8 cellular contexts compared by ENCODE assay signal in genomic region chr5:64784451-64785025, GRCh38. TPM values are rescaled to one million over a fixed set of nuclear protein-coding genes. Genes with fewer than 3 reads are reported as not detected.
DNase-seq lines count a peak whose midpoint lies in the region; ATAC-seq, FAIRE-seq and TF ChIP-seq lines count a peak whose summit lies in the region.

No MANE protein-coding gene starts in this region.

- peak; percentile 82 for ATAC-seq in GM18867 (IDR thresholded peaks at IDR 0.05; ENCODE audit: unreplicated experiment)
- peak; percentile 73 for ATAC-seq in HG03135 (IDR thresholded peaks at IDR 0.05; ENCODE audit: unreplicated experiment)
- ATAC-seq in central memory CD8-positive, alpha-beta T cell (replicated peaks; ENCODE audit: extremely low read depth, poor library complexity, severe bottlenecking): peak; percentile 84
- ATAC-seq in HepG2: peak; percentile 77

- H3K27ac Mint-ChIP-seq in central memory CD8-positive, alpha-beta T cell (ENCODE audit: low read depth): no peak overlapping the region

- in situ Hi-C loops in HepG2 (cut with HindIII; ENCODE audit: extremely low pct_ligation_motif_present, low pct_unique_long_range_greater_than_20kb): loop anchor here (5.0 kb wide), 1 partner anchor 152 kb away; no protein-coding TSS in a partner anchor

- H3K27ac ChIP-seq in HepG2 (ENCODE audit: extremely low read length, insufficient read depth, low read length): no peak overlapping the region

- H3K36me3 ChIP-seq in HepG2 (replicated peaks in 1 of 2; ENCODE audit: control insufficient read depth in 1 of 2, insufficient read depth in 2 of 2, low read length in 2 of 2): peaks cover 4 to 9% of the 10 kb centered on the region in 2 experiments; a peak in 3 of 5 replicates

- H3K9me3 ChIP-seq in HepG2 (ENCODE audit: low read length): no peaks in the 10 kb centered on the region

- no peaks in the 10 kb centered on the region for H4K20me1 ChIP-seq in HepG2 (ENCODE audit: insufficient read depth, low read length)

- H3K4me2 ChIP-seq in HepG2 (ENCODE audit: low read depth, low read length): no peak overlapping the region

- CTCF ChIA-PET in AG04449 (lab: Yijun Ruan, JAX): interaction anchor here (0.7 to 9.3 kb wide), 23 partner anchors 9 to 702 kb away, joined by 3 to 280 read pairs (median 5); partner anchors contain the start of genes ADAMTS6, CWC27 and SREK1IP1
- CTCF ChIA-PET in HepG2 (lab: Yijun Ruan, JAX; ENCODE audit: low intra/inter-chr PET ratio, low total read pairs): interaction anchor here (1.3 to 2.9 kb wide), 3 partner anchors 146 to 555 kb away, joined by 4 to 52 read pairs (median 12); no protein-coding TSS in a partner anchor

- no peak overlapping the region for H3K4me3 Mint-ChIP-seq in central memory CD8-positive, alpha-beta T cell

- TF ChIP-seq EP300 in HepG2 (IDR thresholded peaks at IDR 0.05; ENCODE audit: low read depth in 2 of 2, low read length in 2 of 2) (no peak), HepG2 (CRISPR knock-in tag; IDR thresholded peaks at IDR 0.05; ENCODE audit: borderline replicate concordance) (no peak)

- no peaks in the 10 kb centered on the region for H3K4me1 ChIP-seq in HepG2 (ENCODE audit: insufficient read depth, low read length)

- FAIRE-seq in HepG2 (lab: Jason Lieb, UNC): peak; percentile 42

- peak; percentile 49 for DNase-seq in AG04449 (ENCODE audit: low read depth, low spot score)
- peak; percentile 26 for DNase-seq in NCI-H226
- DNase-seq in activated CD4-positive, CD25-positive, alpha-beta regulatory T cell treated with anti-CD3 and anti-CD28 coated beads, Interleukin-2, amount 50 U/mL, for 16 hours (ENCODE audit: low read depth, low spot score): peak; percentile 57
- peak; percentile 53 to 60 for DNase-seq in central memory CD8-positive, alpha-beta T cell (ENCODE audit: low spot score in 2 of 2)
- DNase-seq in HepG2 (ENCODE audit: low spot score): peak; percentile 71
- DNase-seq in stimulated activated CD4-positive, alpha-beta T cell treated with anti-CD3 and anti-CD28 coated beads, TNF-alpha, amount 100 ng/mL, for 1 hour (ENCODE audit: low read depth in 3 of 3, low spot score in 1 of 3): peak; percentile 41 to 48 (median 47)

- no peaks in the 10 kb centered on the region for H3K27me3 ChIP-seq in HepG2 (ENCODE audit: control insufficient read depth in 1 of 2, insufficient read depth in 2 of 2, low read length in 2 of 2)

- H3K4me1 Mint-ChIP-seq in central memory CD8-positive, alpha-beta T cell: peaks cover 7% of the 10 kb centered on the region

- no peak overlapping the region for H3K4me3 ChIP-seq in AG04449 (ENCODE audit: low read depth, low read length)
- no peak overlapping the region for H3K4me3 ChIP-seq in HepG2 (replicated peaks in 1 of 3; ENCODE audit: insufficient read depth in 1 of 3, low read depth in 2 of 3, low read length in 3 of 3)

- H3K9ac ChIP-seq in HepG2 (ENCODE audit: insufficient read depth, low read depth, low read length): no peak overlapping the region

- no peaks in the 10 kb centered on the region for H3K27me3 Mint-ChIP-seq in central memory CD8-positive, alpha-beta T cell

- no peak for TF ChIP-seq POLR2A in HepG2 (IDR thresholded peaks at IDR 0.05; ENCODE audit: insufficient read depth in 1 of 2, low read depth in 2 of 2, low read length in 2 of 2)

- peak; percentile 65 for TF ChIP-seq CTCF in AG04449 (IDR thresholded peaks at IDR 0.05; ENCODE audit: insufficient read depth, low read length, missing control alignments)
- TF ChIP-seq CTCF in HepG2 (CRISPR knock-in tag; IDR thresholded peaks at IDR 0.05): peak; percentile 82

- no peaks in the 10 kb centered on the region for H3K79me2 ChIP-seq in HepG2 (ENCODE audit: insufficient read depth, low read length)

- 17% methylated on average over 3 of the region's 3 CpGs for WGBS in HepG2 (ENCODE audit: low lambda C conversion rate)

- no peaks in the 10 kb centered on the region for H3K9me3 Mint-ChIP-seq in central memory CD8-positive, alpha-beta T cell

- POLR2A ChIA-PET in AG04449 (lab: Yijun Ruan, JAX): no interaction called here
- POLR2A ChIA-PET in HepG2 (lab: Yijun Ruan, JAX): no interaction called here

- peaks cover 3% of the 10 kb centered on the region for H3K36me3 Mint-ChIP-seq in central memory CD8-positive, alpha-beta T cell (ENCODE audit: insufficient read depth)

- intact Hi-C loops in HepG2 (cut with micrococcal nuclease; ENCODE audit: unreplicated experiment): loop anchor here (1.0 kb wide), 2 partner anchors 149 to 400 kb away; no protein-coding TSS in a partner anchor

- no peak overlapping the region for H2AFZ ChIP-seq in HepG2 (ENCODE audit: low read length)

- no TSS peak for BruUV-seq in HepG2 (replicated peaks; lab: Mats Ljungman, UMichigan)

- peak; percentile 17; the same call in 1 of the 2 replicates for TF ChIP-seq RAD21 in HepG2 (CRISPR knock-in tag; IDR thresholded peaks at IDR 0.05)

TF ChIP-seq in HepG2, 621 proteins besides CTCF, POLR2A, EP300 and RAD21:
- peak; percentile 71 for TF ChIP-seq SMC3 (IDR thresholded peaks at IDR 0.05; ENCODE audit: low read length)
- TF ChIP-seq KLF16 (CRISPR knock-in tag; IDR thresholded peaks at IDR 0.05): 0 out of 4 replicates have a peak, but pooled peaks of 1 of the 2 experiments have one; percentile 31
- peak; percentile 83 for TF ChIP-seq STAG1 (CRISPR knock-in tag; IDR thresholded peaks at IDR 0.05)
- TF ChIP-seq IRF2 (CRISPR knock-in tag; IDR thresholded peaks at IDR 0.05): 0 out of 2 replicates have a peak, but pooled peaks have one; percentile 27
- TF ChIP-seq ATF5 (CRISPR knock-in tag; IDR thresholded peaks at IDR 0.05; ENCODE audit: low read depth): no peak
- TF ChIP-seq KDM6A (CRISPR knock-in tag; IDR thresholded peaks at IDR 0.05; ENCODE audit: low read depth): no peak
- TF ChIP-seq CEBPB (IDR thresholded peaks at IDR 0.05; ENCODE audit: borderline replicate concordance, low read depth, low read length): 0 out of 2 replicates have a peak, but pooled peaks have one; percentile 0
- no peak for TF ChIP-seq MED13 (CRISPR knock-in tag; IDR thresholded peaks at IDR 0.05)

RNA-seq across cellular contexts. Expression of gene CWC27, which starts 15.8 kb away (rescaled TPM):
- 25.7 and 38.1 TPM in 2 replicates for total RNA-seq in HepG2 (2016; rRNA removed; fragmentation: Illumina TruSeq; extraction: Trizol)
- 9.0 and 10.5 TPM in 2 replicates for total RNA-seq in HepG2 (2016; cell fraction: cytosol; rRNA removed; fragmentation: Illumina TruSeq; extraction: Trizol; ENCODE audit: low read depth)
- 24.5 and 37.3 TPM in 2 replicates for total RNA-seq in HepG2 (2016; cell fraction: insoluble cytoplasmic fraction; rRNA removed; fragmentation: Illumina TruSeq; extraction: Trizol)
- 16.0 TPM in 2 replicates for total RNA-seq in HepG2 (2016; cell fraction: membrane; rRNA removed; fragmentation: Illumina TruSeq; extraction: Trizol)
- 27.6 and 28.3 TPM in 2 replicates for total RNA-seq in HepG2 (2016; cell fraction: nucleus; rRNA removed; fragmentation: Illumina TruSeq; extraction: Trizol)
- 10.7 and 21.1 TPM in 2 replicates for polyA plus RNA-seq in HepG2 (2011; rRNA removed)
- 7.0 and 11.2 TPM in 2 replicates for polyA plus RNA-seq in HepG2 (2011; cell fraction: cytosol; rRNA removed)
- 2.7 and 5.7 TPM in 2 replicates for polyA plus RNA-seq in HepG2 (2011; cell fraction: nucleus; rRNA removed)
- 13.9 and 22.8 TPM in 2 replicates for polyA plus RNA-seq in HepG2 (2012)
- 7.9 and 9.2 TPM in 2 replicates for polyA plus RNA-seq in HepG2 (2016; cell fraction: cytosol; fragmentation: Illumina TruSeq; extraction: Trizol; ENCODE audit: low read depth)
- polyA plus RNA-seq in HepG2 (2016; cell fraction: insoluble cytoplasmic fraction; fragmentation: Illumina TruSeq; extraction: Trizol; ENCODE audit: low read depth): 46.6 and 49.1 TPM in 2 replicates
- polyA plus RNA-seq in HepG2 (2016; cell fraction: membrane; fragmentation: Illumina TruSeq; extraction: Trizol; ENCODE audit: low read depth): 11.2 and 12.2 TPM in 2 replicates
- 17.9 and 20.2 TPM in 2 replicates for polyA plus RNA-seq in HepG2 (2016; cell fraction: nucleus; fragmentation: Illumina TruSeq; extraction: Trizol; ENCODE audit: insufficient read depth, low read depth)
- polyA minus RNA-seq in HepG2 (2011; rRNA and poly(A)+ RNA removed; ENCODE audit: low replicate concordance): 12.9 and 15.6 TPM in 2 replicates
- polyA minus RNA-seq in HepG2 (2011; cell fraction: cytosol; rRNA and poly(A)+ RNA removed): 9.8 and 14.3 TPM in 2 replicates
- polyA minus RNA-seq in HepG2 (2011; cell fraction: nucleus; rRNA and poly(A)+ RNA removed): 58.7 and 70.8 TPM in 2 replicates

RNA-seq across cellular contexts. Expression of gene SREK1IP1, which starts 16.0 kb away (rescaled TPM):
- 16.5 and 28.7 TPM in 2 replicates for total RNA-seq in HepG2 (2016; rRNA removed; fragmentation: Illumina TruSeq; extraction: Trizol)
- 6.4 and 6.6 TPM in 2 replicates for total RNA-seq in HepG2 (2016; cell fraction: cytosol; rRNA removed; fragmentation: Illumina TruSeq; extraction: Trizol; ENCODE audit: low read depth)
- total RNA-seq in HepG2 (2016; cell fraction: insoluble cytoplasmic fraction; rRNA removed; fragmentation: Illumina TruSeq; extraction: Trizol): 17.0 and 29.2 TPM in 2 replicates
- 7.9 and 10.2 TPM in 2 replicates for total RNA-seq in HepG2 (2016; cell fraction: membrane; rRNA removed; fragmentation: Illumina TruSeq; extraction: Trizol)
- 8.1 and 8.2 TPM in 2 replicates for total RNA-seq in HepG2 (2016; cell fraction: nucleus; rRNA removed; fragmentation: Illumina TruSeq; extraction: Trizol)
- polyA plus RNA-seq in HepG2 (2011; rRNA removed): 3.1 and 3.4 TPM in 2 replicates
- polyA plus RNA-seq in HepG2 (2011; cell fraction: cytosol; rRNA removed): 2.2 and 2.4 TPM in 2 replicates
- polyA plus RNA-seq in HepG2 (2011; cell fraction: nucleus; rRNA removed): 1.6 and 2.1 TPM in 2 replicates
- polyA plus RNA-seq in HepG2 (2012): 6.5 TPM in 2 replicates
- polyA plus RNA-seq in HepG2 (2016; cell fraction: cytosol; fragmentation: Illumina TruSeq; extraction: Trizol; ENCODE audit: low read depth): 8.4 and 10.6 TPM in 2 replicates
- polyA plus RNA-seq in HepG2 (2016; cell fraction: insoluble cytoplasmic fraction; fragmentation: Illumina TruSeq; extraction: Trizol; ENCODE audit: low read depth): 29.2 and 29.3 TPM in 2 replicates
- polyA plus RNA-seq in HepG2 (2016; cell fraction: membrane; fragmentation: Illumina TruSeq; extraction: Trizol; ENCODE audit: low read depth): 5.6 and 7.3 TPM in 2 replicates
- polyA plus RNA-seq in HepG2 (2016; cell fraction: nucleus; fragmentation: Illumina TruSeq; extraction: Trizol; ENCODE audit: insufficient read depth, low read depth): 11.1 and 13.0 TPM in 2 replicates
- polyA minus RNA-seq in HepG2 (2011; rRNA and poly(A)+ RNA removed; ENCODE audit: low replicate concordance): 1.8 and 5.9 TPM in 2 replicates
- polyA minus RNA-seq in HepG2 (2011; cell fraction: cytosol; rRNA and poly(A)+ RNA removed): 4.6 and 6.5 TPM in 2 replicates
- 7.6 and 9.9 TPM in 2 replicates for polyA minus RNA-seq in HepG2 (2011; cell fraction: nucleus; rRNA and poly(A)+ RNA removed)
